Comparison of ENCODE assay signal across 17 cellular contexts in the genomic region with DNA sequence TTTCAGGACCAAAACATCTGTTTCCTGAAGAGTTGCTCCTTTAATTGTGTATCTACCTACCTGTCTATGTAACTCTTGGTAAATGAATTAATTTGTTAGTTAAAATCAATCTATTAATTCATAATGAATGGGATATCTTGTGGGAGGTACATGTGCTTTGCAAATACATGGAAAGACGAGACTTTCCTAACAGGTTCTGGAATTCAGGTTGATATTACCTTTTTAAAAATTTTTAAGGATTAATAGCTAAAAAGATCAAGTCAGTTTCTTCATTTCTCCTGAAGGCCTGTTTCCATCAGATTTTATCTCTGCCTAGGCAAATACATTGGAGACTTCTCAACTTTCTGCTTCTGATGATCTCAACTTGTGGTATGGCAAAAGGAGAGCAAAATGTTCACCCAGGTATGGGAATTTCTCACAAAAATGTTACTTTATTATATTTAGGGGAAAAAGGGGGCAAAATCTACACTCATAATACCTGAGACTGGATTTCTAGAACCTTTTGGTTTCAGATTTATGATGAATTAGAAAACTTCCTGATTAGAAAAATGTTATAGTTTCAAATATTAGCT. TPM values are rescaled to one million over a fixed set of nuclear protein-coding genes. Genes with fewer than 3 reads are reported as not detected.
DNase-seq lines count a peak whose midpoint lies in the region; ATAC-seq and TF ChIP-seq lines count a peak whose summit lies in the region.
"Had no signal": no experiment of that assay in that cellular context is flagged by ENCODE, and none has a peak within 500 bp of the region (broad histone marks: within the 10 kb centered on the region; RNA-seq: fewer than 3 reads in every experiment).

No MANE protein-coding gene starts in this region.

- H3K9me3 ChIP-seq in SJSA1 (replicated peaks) (no peaks in the 10 kb centered on the region), hepatocyte (ENCODE audit: low read depth) (no peaks in the 10 kb centered on the region), skeletal muscle tissue (ENCODE audit: control insufficient read depth in 3 of 3, low read length in 3 of 3) (no peaks in the 10 kb centered on the region), T-helper 17 cell (ENCODE audit: control insufficient read depth, low read length, poor library complexity, severe bottlenecking) (no peaks in the 10 kb centered on the region)
- H3K9me3 ChIP-seq: BE2C, neutrophil had no signal

- ATAC-seq in T-helper 17 cell: no peak
- ATAC-seq: activated CD8-positive, alpha-beta memory T cell treated with anti-CD3 and anti-CD28 coated beads, Interleukin-2, amount 10 ng/mL, durations not matched to agents 7 days and 5 days had no signal

- DNase-seq in ELR (ENCODE audit: low read depth) (peak; percentile 51), SJSA1 (ENCODE audit: low read depth in 1 of 2, low spot score in 2 of 2) (no peak), hepatocyte (ENCODE audit: low spot score) (no peak), T-helper 17 cell (no peak), medulla oblongata (ENCODE audit: extremely low spot score) (no peak), KBM-7 (no peak), NCI-H2081 (lab: John Stamatoyannopoulos, UW) (no peak)
- DNase-seq: activated CD8-positive, alpha-beta memory T cell treated with anti-CD3 and anti-CD28 coated beads, Interleukin-2, amount 10 ng/mL, durations not matched to agents 7 days and 5 days; activated naive CD4-positive, alpha-beta T cell treated with anti-CD3 and anti-CD28 coated beads for 36 hours; BE2C; caudate nucleus; NCI-H1694 treated with DMSO at 0.1 percent for 48 hours; SHP77 treated with DMSO at 0.1 percent for 48 hours had no signal

- in situ Hi-C loops in KBM-7 (cut with MboI; ENCODE audit: low pct_unique_long_range_greater_than_20kb, low sequenced_read_pairs): no loop called here

- no peak overlapping the region for H3K9ac ChIP-seq in skeletal muscle tissue (ENCODE audit: low read depth in 1 of 3, low read length in 3 of 3)

- H3K27me3 ChIP-seq in SJSA1 (replicated peaks): no peaks in the 10 kb centered on the region
- no peaks in the 10 kb centered on the region for H3K27me3 ChIP-seq in hepatocyte
- H3K27me3 ChIP-seq in skeletal muscle tissue (ENCODE audit: control insufficient read depth in 3 of 3, insufficient read depth in 3 of 3, low read length in 3 of 3): no peaks in the 10 kb centered on the region
- H3K27me3 ChIP-seq: BE2C, neutrophil had no signal

- no peaks in the 10 kb centered on the region for H3K9me2 ChIP-seq in hepatocyte (replicated peaks; ENCODE audit: insufficient read depth)

- no peaks in the 10 kb centered on the region for H4K20me1 ChIP-seq in hepatocyte (ENCODE audit: insufficient read depth, poor library complexity, severe bottlenecking)

- no peak overlapping the region for H3K4me3 Mint-ChIP-seq in T-helper 17 cell
- H3K4me3 Mint-ChIP-seq: activated CD8-positive, alpha-beta memory T cell treated with anti-CD3 and anti-CD28 coated beads, Interleukin-2, amount 10 ng/mL, durations not matched to agents 7 days and 5 days; activated naive CD4-positive, alpha-beta T cell treated with anti-CD3 and anti-CD28 coated beads for 36 hours had no signal

- WGBS in hepatocyte (ENCODE audit: low lambda C conversion rate, missing lambda C conversion rate): 97% methylated on average over 1 of the region's 1 CpG

- H3K4me1 ChIP-seq in SJSA1 (replicated peaks): peaks cover 76% of the 10 kb centered on the region
- H3K4me1 ChIP-seq in hepatocyte (ENCODE audit: insufficient read depth): peaks cover 37% of the 10 kb centered on the region
- peaks cover 4 to 22% (median 6%) of the 10 kb centered on the region in 3 donors for H3K4me1 ChIP-seq in skeletal muscle tissue (ENCODE audit: control insufficient read depth in 3 of 3, insufficient read depth in 3 of 3, low read length in 3 of 3)
- H3K4me1 ChIP-seq: BE2C had no signal

- peaks cover 43% of the 10 kb centered on the region for H3K79me2 ChIP-seq in hepatocyte

- peaks cover 32% of the 10 kb centered on the region for H3K36me3 ChIP-seq in SJSA1
- H3K36me3 ChIP-seq in hepatocyte (replicated peaks; ENCODE audit: insufficient read depth, low read depth): no peaks in the 10 kb centered on the region
- H3K36me3 ChIP-seq in skeletal muscle tissue (ENCODE audit: control insufficient read depth in 3 of 3, insufficient read depth in 3 of 3, low read length in 3 of 3): no peaks in the 10 kb centered on the region
- H3K36me3 ChIP-seq: BE2C, neutrophil, WERI-Rb-1 had no signal

- no peak for TF ChIP-seq CTCF in hepatocyte (IDR thresholded peaks at IDR 0.05; ENCODE audit: poor library complexity)

- H3K27me3 Mint-ChIP-seq in T-helper 17 cell: peaks cover 9% of the 10 kb centered on the region
- H3K27me3 Mint-ChIP-seq: activated CD8-positive, alpha-beta memory T cell treated with anti-CD3 and anti-CD28 coated beads, Interleukin-2, amount 10 ng/mL, durations not matched to agents 7 days and 5 days had no signal

- no peaks in the 10 kb centered on the region for H3K36me3 Mint-ChIP-seq in T-helper 17 cell (ENCODE audit: low read depth)
- H3K36me3 Mint-ChIP-seq: activated CD8-positive, alpha-beta memory T cell treated with anti-CD3 and anti-CD28 coated beads, Interleukin-2, amount 10 ng/mL, durations not matched to agents 7 days and 5 days had no signal

- H3K4me3 ChIP-seq in SJSA1: no peak overlapping the region
- no peak overlapping the region for H3K4me3 ChIP-seq in hepatocyte
- peak overlapping the region in 1 of 3 donors; percentile 49 for H3K4me3 ChIP-seq in skeletal muscle tissue (ENCODE audit: low read length in 3 of 3)
- H3K4me3 ChIP-seq: GM12878 had no signal

- H3K4me2 ChIP-seq in hepatocyte: no peak overlapping the region

- no peaks in the 10 kb centered on the region for H3K4me1 Mint-ChIP-seq in T-helper 17 cell
- H3K4me1 Mint-ChIP-seq: activated CD8-positive, alpha-beta memory T cell treated with anti-CD3 and anti-CD28 coated beads, Interleukin-2, amount 10 ng/mL, durations not matched to agents 7 days and 5 days had no signal

- H3K27ac ChIP-seq in SJSA1 (peak overlapping the region; percentile 79), hepatocyte (peak overlapping the region; percentile 87), skeletal muscle tissue (ENCODE audit: low read depth, low read length) (peak overlapping the region; percentile 61)
- H3K27ac ChIP-seq: neutrophil, WERI-Rb-1 had no signal

- no peak overlapping the region for H3K27ac Mint-ChIP-seq in T-helper 17 cell
- H3K27ac Mint-ChIP-seq: activated CD8-positive, alpha-beta memory T cell treated with anti-CD3 and anti-CD28 coated beads, Interleukin-2, amount 10 ng/mL, durations not matched to agents 7 days and 5 days; activated naive CD4-positive, alpha-beta T cell treated with anti-CD3 and anti-CD28 coated beads for 36 hours had no signal

- no peak overlapping the region for H2AFZ ChIP-seq in hepatocyte

RNA-seq across cellular contexts. Expression of gene TFPI, which starts 7.4 kb away (rescaled TPM):
- total RNA-seq in SJSA1 (2014; rRNA removed; shearing (Covaris generic)): 82.1 and 133 TPM in 2 replicates
- 104 and 122 TPM in 2 replicates for total RNA-seq in hepatocyte
- polyA plus RNA-seq in hepatocyte: 79.7 and 79.9 TPM in 2 replicates
- total RNA-seq in skeletal muscle tissue: 47.0 TPM
- 1 to 10 TPM in 1 of 2 donors, under 1 TPM in 1; 0.32 to 4.8 TPM for total RNA-seq in T-helper 17 cell
- total RNA-seq: activated CD8-positive, alpha-beta memory T cell treated with anti-CD3 and anti-CD28 coated beads, Interleukin-2, amount 10 ng/mL, durations not matched to agents 7 days and 5 days; activated naive CD4-positive, alpha-beta T cell treated with anti-CD3 and anti-CD28 coated beads for 36 hours had no signal
